10 cellular contexts compared by ENCODE assay signal in the genomic region with DNA sequence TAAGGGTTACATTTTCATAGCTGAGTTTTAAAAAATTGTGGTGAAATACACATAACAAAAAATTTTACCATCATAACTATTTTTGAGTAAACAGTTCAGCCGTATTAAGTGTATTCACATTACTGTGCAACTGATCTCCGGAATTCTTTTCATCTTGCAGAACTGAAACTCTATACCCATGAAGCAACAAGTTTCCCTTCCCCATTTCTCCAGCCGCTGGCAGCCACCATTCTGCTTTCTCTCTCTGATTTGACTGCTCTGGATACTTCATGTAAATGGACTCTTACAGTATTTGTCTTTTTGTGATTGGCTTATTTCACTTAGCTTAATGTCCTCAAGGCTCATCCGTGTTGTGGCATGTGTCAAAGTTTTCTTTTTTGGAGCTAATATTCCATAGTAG.
DNase-seq lines count a peak whose midpoint lies in the region; ATAC-seq, FAIRE-seq and TF ChIP-seq lines count a peak whose summit lies in the region.
"Had no signal": no experiment of that assay in that cellular context is flagged by ENCODE, and none has a peak within 500 bp of the region (broad histone marks: within the 10 kb centered on the region; RNA-seq: fewer than 3 reads in every experiment).

No MANE protein-coding gene starts in this region.

- intact Hi-C loops in GM12878 (cut with micrococcal nuclease; ENCODE audit: unreplicated experiment) = loop anchor here (2.0 to 5.0 kb wide), 2 partner anchors 47 to 751 kb away; no protein-coding TSS in a partner anchor

- no peaks in the 10 kb centered on the region for H3K36me3 ChIP-seq in GM12878 (ENCODE audit: control insufficient read depth in 2 of 2, insufficient read depth in 2 of 2, low read length in 1 of 2)

- no peaks in the 10 kb centered on the region for H4K20me1 ChIP-seq in GM12878 (ENCODE audit: control insufficient read depth, insufficient read depth)

- no peak for TF ChIP-seq CTCF in GM12864 (IDR thresholded peaks at IDR 0.05; ENCODE audit: low read depth, low read length, missing control alignments)
- TF ChIP-seq CTCF in GM12878 (IDR thresholded peaks at IDR 0.05 in 2 of 3, conservative IDR thresholded peaks at IDR 0.05 in 1 of 3; ENCODE audit: control insufficient read depth in 2 of 3, extremely low read depth in 1 of 3, insufficient read depth in 1 of 3, low read depth in 3 of 3, low read length in 3 of 3) = no peak

- H3K4me3 ChIP-seq in GM12864 (ENCODE audit: low read depth, low read length) (no peak overlapping the region), GM12878 (no peak overlapping the region)

- in situ Hi-C loops in GM12878 (cut with MboI) = no loop called here

- TF ChIP-seq RAD21 in GM12878 (IDR thresholded peaks at IDR 0.05; ENCODE audit: insufficient read depth, low read depth, low read length) = no peak

- H3K27ac ChIP-seq in GM12878 (ENCODE audit: control insufficient read depth, insufficient read depth) = no peak overlapping the region

- H3K9me3 ChIP-seq in GM12878 (replicated peaks; ENCODE audit: control insufficient read depth, insufficient read depth, low read length) = peaks cover 7% of the 10 kb centered on the region; the same call in 2 of the 3 replicates

- H2AFZ ChIP-seq in GM12878 (ENCODE audit: control insufficient read depth, low read depth, low read length) = no peak overlapping the region

- CTCF ChIA-PET in GM12878 (lab: Yijun Ruan, JAX) = no interaction called here

- RAD21 ChIA-PET in GM12878 (lab: Charles Lee; ENCODE audit: unreplicated experiment) = no interaction called here

- peak; percentile 92 for DNase-seq in GM12864 (ENCODE audit: low read depth)
- DNase-seq in GM12878 (ENCODE audit: low read depth, low spot score) = peak; percentile 90
- no peak for DNase-seq in NCI-H1694 treated with DMSO at 0.1 percent for 48 hours (lab: John Stamatoyannopoulos, UW)
- no peak for DNase-seq in retina
- no peak for DNase-seq in NCI-H748 treated with DMSO at 0.1 percent for 48 hours (lab: John Stamatoyannopoulos, UW)
- no peak for DNase-seq in activated CD8-positive, alpha-beta memory T cell treated with anti-CD3 and anti-CD28 coated beads for 24 hours
- DNase-seq: stimulated activated CD4-positive, alpha-beta T cell treated with anti-CD3 and anti-CD28 coated beads, Interleukin-1b, Interleukin-23, amount 100 ng/mL, for 48 hours; T1000 had no signal

- 0% methylated on average over 4 of the region's 4 CpGs for WGBS in GM12878 (ENCODE audit: insufficient coverage, insufficient replicate concordance, low lambda C conversion rate, missing lambda C conversion rate)

- no peaks in the 10 kb centered on the region for H3K27me3 ChIP-seq in GM12878 (replicated peaks in 1 of 2; ENCODE audit: control insufficient read depth in 2 of 2, insufficient read depth in 2 of 2, low read length in 1 of 2)

- H3K4me2 ChIP-seq in GM12878 (ENCODE audit: control insufficient read depth, insufficient read depth) = no peak overlapping the region; the same call in none of the 2 replicates

- no TSS peak for BruUV-seq in GM12878 (replicated peaks; lab: Mats Ljungman, UMichigan)

- POLR2A ChIA-PET in GM12878 (lab: Charles Lee) = no interaction called here

- no peaks in the 10 kb centered on the region for H3K79me2 ChIP-seq in GM12878 (ENCODE audit: control insufficient read depth, insufficient read depth, low read length)

- TF ChIP-seq EP300 in GM12878 (IDR thresholded peaks at IDR 0.05; ENCODE audit: borderline replicate concordance in 1 of 2, control insufficient read depth in 1 of 2, low read depth in 2 of 2, low read length in 2 of 2) = peak in 1 of 2 experiments; percentile 95; a peak in 2 of 4 replicates

- SMC1A ChIA-PET in GM12878 (lab: Charles Lee; ENCODE audit: uncharacterized antibody, unreplicated experiment) = interaction anchor here (1.0 to 1.2 kb wide), 3 partner anchors 9 to 13 kb away, joined by 3 read pairs; no protein-coding TSS in a partner anchor

- H3K4me1 ChIP-seq in GM12878 (ENCODE audit: control insufficient read depth, insufficient read depth, low read length) = peaks cover 7% of the 10 kb centered on the region; the same call in 1 of the 2 replicates

- no peak overlapping the region for H3K9ac ChIP-seq in GM12878 (ENCODE audit: control insufficient read depth, insufficient read depth, low read length)

- FAIRE-seq in GM12878 (lab: Jason Lieb, UNC) = peak; percentile 97

- peak; percentile 100 for ATAC-seq in GM21360 (IDR thresholded peaks at IDR 0.05; ENCODE audit: unreplicated experiment)
- peak; percentile 100 for ATAC-seq in HG03175 (IDR thresholded peaks at IDR 0.05; ENCODE audit: unreplicated experiment)
- peak; percentile 100 for ATAC-seq in GM12878

- TF ChIP-seq POLR2A in GM12878 (IDR thresholded peaks at IDR 0.05; ENCODE audit: low read depth, low read length) = no peak

TF ChIP-seq in GM12878, 131 proteins besides CTCF, POLR2A, EP300 and RAD21 (continues in another document):
- TF ChIP-seq PAX8 (IDR thresholded peaks at IDR 0.05) = no peak
- TF ChIP-seq, protein P1, sequence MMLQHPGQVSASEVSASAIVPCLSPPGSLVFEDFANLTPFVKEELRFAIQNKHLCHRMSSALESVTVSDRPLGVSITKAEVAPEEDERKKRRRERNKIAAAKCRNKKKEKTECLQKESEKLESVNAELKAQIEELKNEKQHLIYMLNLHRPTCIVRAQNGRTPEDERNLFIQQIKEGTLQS (IDR thresholded peaks at IDR 0.05; ENCODE audit: borderline replicate concordance, extremely low read depth, low read depth, low read length) = no peak
- TF ChIP-seq POU2F2 (IDR thresholded peaks at IDR 0.05; ENCODE audit: borderline replicate concordance, low read depth, low read length) = peak; percentile 84; the same call in 2 of the 3 replicates
- TF ChIP-seq IKZF1 (conservative IDR thresholded peaks at IDR 0.05) = peak; percentile 58
- TF ChIP-seq SREBF2 (IDR thresholded peaks at IDR 0.05; ENCODE audit: low read length) = no peak
- peak; percentile 74 for TF ChIP-seq BMI1 (IDR thresholded peaks at IDR 0.05; ENCODE audit: borderline replicate concordance)
- peak; percentile 86 to 92 for TF ChIP-seq IKZF2 (IDR thresholded peaks at IDR 0.05)
- 0 out of 2 replicates have a peak, but pooled peaks have one; percentile 37 for TF ChIP-seq NR2F1 (conservative IDR thresholded peaks at IDR 0.05)
- TF ChIP-seq RBBP5 (conservative IDR thresholded peaks at IDR 0.05) = no peak
- no peak for TF ChIP-seq POLR2AphosphoS2 (IDR thresholded peaks at IDR 0.05; ENCODE audit: low read depth, low read length)
- TF ChIP-seq PML (IDR thresholded peaks at IDR 0.05; ENCODE audit: low read length) = 0 out of 2 replicates have a peak, but pooled peaks have one; percentile 65
- peak; percentile 17 for TF ChIP-seq SP1 (IDR thresholded peaks at IDR 0.05; ENCODE audit: low read depth, low read length)
- TF ChIP-seq DPF2 (IDR thresholded peaks at IDR 0.05) = peak; percentile 98
- TF ChIP-seq, protein P2, sequence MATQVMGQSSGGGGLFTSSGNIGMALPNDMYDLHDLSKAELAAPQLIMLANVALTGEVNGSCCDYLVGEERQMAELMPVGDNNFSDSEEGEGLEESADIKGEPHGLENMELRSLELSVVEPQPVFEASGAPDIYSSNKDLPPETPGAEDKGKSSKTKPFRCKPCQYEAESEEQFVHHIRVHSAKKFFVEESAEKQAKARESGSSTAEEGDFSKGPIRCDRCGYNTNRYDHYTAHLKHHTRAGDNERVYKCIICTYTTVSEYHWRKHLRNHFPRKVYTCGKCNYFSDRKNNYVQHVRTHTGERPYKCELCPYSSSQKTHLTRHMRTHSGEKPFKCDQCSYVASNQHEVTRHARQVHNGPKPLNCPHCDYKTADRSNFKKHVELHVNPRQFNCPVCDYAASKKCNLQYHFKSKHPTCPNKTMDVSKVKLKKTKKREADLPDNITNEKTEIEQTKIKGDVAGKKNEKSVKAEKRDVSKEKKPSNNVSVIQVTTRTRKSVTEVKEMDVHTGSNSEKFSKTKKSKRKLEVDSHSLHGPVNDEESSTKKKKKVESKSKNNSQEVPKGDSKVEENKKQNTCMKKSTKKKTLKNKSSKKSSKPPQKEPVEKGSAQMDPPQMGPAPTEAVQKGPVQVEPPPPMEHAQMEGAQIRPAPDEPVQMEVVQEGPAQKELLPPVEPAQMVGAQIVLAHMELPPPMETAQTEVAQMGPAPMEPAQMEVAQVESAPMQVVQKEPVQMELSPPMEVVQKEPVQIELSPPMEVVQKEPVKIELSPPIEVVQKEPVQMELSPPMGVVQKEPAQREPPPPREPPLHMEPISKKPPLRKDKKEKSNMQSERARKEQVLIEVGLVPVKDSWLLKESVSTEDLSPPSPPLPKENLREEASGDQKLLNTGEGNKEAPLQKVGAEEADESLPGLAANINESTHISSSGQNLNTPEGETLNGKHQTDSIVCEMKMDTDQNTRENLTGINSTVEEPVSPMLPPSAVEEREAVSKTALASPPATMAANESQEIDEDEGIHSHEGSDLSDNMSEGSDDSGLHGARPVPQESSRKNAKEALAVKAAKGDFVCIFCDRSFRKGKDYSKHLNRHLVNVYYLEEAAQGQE (IDR thresholded peaks at IDR 0.05; ENCODE audit: low read depth, low read length) = no peak
- peak; percentile 83 for TF ChIP-seq ATF7 (IDR thresholded peaks at IDR 0.05; ENCODE audit: low read depth)
- TF ChIP-seq NFXL1 (IDR thresholded peaks at IDR 0.05; ENCODE audit: borderline replicate concordance) = no peak
- TF ChIP-seq, protein P3, sequence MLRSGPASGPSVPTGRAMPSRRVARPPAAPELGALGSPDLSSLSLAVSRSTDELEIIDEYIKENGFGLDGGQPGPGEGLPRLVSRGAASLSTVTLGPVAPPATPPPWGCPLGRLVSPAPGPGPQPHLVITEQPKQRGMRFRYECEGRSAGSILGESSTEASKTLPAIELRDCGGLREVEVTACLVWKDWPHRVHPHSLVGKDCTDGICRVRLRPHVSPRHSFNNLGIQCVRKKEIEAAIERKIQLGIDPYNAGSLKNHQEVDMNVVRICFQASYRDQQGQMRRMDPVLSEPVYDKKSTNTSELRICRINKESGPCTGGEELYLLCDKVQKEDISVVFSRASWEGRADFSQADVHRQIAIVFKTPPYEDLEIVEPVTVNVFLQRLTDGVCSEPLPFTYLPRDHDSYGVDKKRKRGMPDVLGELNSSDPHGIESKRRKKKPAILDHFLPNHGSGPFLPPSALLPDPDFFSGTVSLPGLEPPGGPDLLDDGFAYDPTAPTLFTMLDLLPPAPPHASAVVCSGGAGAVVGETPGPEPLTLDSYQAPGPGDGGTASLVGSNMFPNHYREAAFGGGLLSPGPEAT (IDR thresholded peaks at IDR 0.05; ENCODE audit: low read depth) = peak; percentile 71; the same call in 1 of the 2 replicates
- TF ChIP-seq ZNF24 (IDR thresholded peaks at IDR 0.05) = peak; percentile 84; the same call in 1 of the 2 replicates

Comparison
In these comparisons a context has a peak if more than half of its experiments do, and no peak if none do; other contexts are left out.
1. DNase-seq: peak in GM12864 (single experiment) and GM12878 (single experiment); none in NCI-H1694 treated with DMSO at 0.1 percent for 48 hours (single experiment), retina (single experiment), NCI-H748 treated with DMSO at 0.1 percent for 48 hours (single experiment) and activated CD8-positive, alpha-beta memory T cell treated with anti-CD3 and anti-CD28 coated beads for 24 hours (single experiment).
2. Peak in every context shown above with its lines, with median percentiles within 50 percentile points of each other: ATAC-seq.